Comparison of ENCODE assay signal across 1 cellular context in the genomic region with DNA sequence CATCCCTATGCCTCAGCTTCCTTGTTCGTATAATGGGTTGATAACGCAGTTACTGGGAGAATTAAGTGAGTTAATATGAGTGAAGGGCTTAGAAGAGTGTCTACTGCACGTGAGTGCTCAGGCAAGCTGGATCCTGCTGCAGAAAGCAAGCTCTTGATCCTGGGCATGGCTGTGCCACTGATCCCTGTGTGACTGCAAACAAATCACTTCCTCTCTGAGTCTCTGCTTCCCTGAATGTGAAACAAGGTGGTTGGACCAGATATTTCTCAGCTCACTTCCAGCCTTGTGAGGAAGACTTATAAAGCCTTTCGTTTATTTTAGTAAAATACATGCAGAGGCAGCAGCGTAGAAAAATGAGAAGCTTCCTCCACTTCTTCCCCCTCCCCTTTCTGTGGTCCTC.
TF ChIP-seq lines count a peak whose summit lies in the region.

No MANE protein-coding gene starts in this region.

TF ChIP-seq in GM23338, 12 proteins besides CTCF, POLR2A, EP300 and RAD21 (continued from another document):
- TF ChIP-seq, protein P1, sequence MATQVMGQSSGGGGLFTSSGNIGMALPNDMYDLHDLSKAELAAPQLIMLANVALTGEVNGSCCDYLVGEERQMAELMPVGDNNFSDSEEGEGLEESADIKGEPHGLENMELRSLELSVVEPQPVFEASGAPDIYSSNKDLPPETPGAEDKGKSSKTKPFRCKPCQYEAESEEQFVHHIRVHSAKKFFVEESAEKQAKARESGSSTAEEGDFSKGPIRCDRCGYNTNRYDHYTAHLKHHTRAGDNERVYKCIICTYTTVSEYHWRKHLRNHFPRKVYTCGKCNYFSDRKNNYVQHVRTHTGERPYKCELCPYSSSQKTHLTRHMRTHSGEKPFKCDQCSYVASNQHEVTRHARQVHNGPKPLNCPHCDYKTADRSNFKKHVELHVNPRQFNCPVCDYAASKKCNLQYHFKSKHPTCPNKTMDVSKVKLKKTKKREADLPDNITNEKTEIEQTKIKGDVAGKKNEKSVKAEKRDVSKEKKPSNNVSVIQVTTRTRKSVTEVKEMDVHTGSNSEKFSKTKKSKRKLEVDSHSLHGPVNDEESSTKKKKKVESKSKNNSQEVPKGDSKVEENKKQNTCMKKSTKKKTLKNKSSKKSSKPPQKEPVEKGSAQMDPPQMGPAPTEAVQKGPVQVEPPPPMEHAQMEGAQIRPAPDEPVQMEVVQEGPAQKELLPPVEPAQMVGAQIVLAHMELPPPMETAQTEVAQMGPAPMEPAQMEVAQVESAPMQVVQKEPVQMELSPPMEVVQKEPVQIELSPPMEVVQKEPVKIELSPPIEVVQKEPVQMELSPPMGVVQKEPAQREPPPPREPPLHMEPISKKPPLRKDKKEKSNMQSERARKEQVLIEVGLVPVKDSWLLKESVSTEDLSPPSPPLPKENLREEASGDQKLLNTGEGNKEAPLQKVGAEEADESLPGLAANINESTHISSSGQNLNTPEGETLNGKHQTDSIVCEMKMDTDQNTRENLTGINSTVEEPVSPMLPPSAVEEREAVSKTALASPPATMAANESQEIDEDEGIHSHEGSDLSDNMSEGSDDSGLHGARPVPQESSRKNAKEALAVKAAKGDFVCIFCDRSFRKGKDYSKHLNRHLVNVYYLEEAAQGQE (IDR thresholded peaks at IDR 0.05; ENCODE audit: unreplicated experiment): no peak
- TF ChIP-seq ZNF114 (CRISPR knock-in tag; IDR thresholded peaks at IDR 0.05) (no peak), CREB1 (CRISPR knock-in tag; IDR thresholded peaks at IDR 0.05; ENCODE audit: low read depth) (no peak), ZNF462 (CRISPR knock-in tag; IDR thresholded peaks at IDR 0.05) (no peak), STAT1 (IDR thresholded peaks at IDR 0.05; ENCODE audit: unreplicated experiment) (no peak)
